Comparison of ENCODE assay signal across 16 cellular contexts in genomic region chr14:104935955-104936354, GRCh38. TPM values are rescaled to one million over a fixed set of nuclear protein-coding genes. Genes with fewer than 3 reads are reported as not detected.
DNase-seq lines count a peak whose midpoint lies in the region; ATAC-seq and TF ChIP-seq lines count a peak whose summit lies in the region.
"Had no signal": no experiment of that assay in that cellular context is flagged by ENCODE, and none has a peak within 500 bp of the region (broad histone marks: within the 10 kb centered on the region; RNA-seq: fewer than 3 reads in every experiment).

No MANE protein-coding gene starts in this region.

- peaks cover 41 to 51% (median 43%) of the 10 kb centered on the region in 3 donors for H3K27me3 Mint-ChIP-seq in CD14-positive monocyte (ENCODE audit: low read depth in 3 of 3)
- no peaks in the 10 kb centered on the region for H3K27me3 Mint-ChIP-seq in stimulated activated naive B cell treated with anti-CD40 and anti-IgM and Interleukin-4, amounts not matched to agents 10 μg/mL and 1 μg/mL and 100 μg/mL, for 72 hours

- TF ChIP-seq CTCF in CD14-positive monocyte (IDR thresholded peaks at IDR 0.05) (no peak), RWPE1 (conservative IDR thresholded peaks at IDR 0.05; ENCODE audit: low read depth) (no peak), fibroblast of the aortic adventitia (IDR thresholded peaks at IDR 0.05; ENCODE audit: insufficient read depth, low read length) (no peak)

- peaks cover 0 to 4% of the 10 kb centered on the region in 2 donors for H3K36me3 Mint-ChIP-seq in CD14-positive monocyte
- H3K36me3 Mint-ChIP-seq in stimulated activated naive B cell treated with anti-CD40 and anti-IgM and Interleukin-4, amounts not matched to agents 10 μg/mL and 1 μg/mL and 100 μg/mL, for 72 hours: peaks cover 3 to 6% of the 10 kb centered on the region in 2 donors

- ATAC-seq in stimulated activated naive B cell treated with anti-CD40 and anti-IgM and Interleukin-4, amounts not matched to agents 10 μg/mL and 1 μg/mL and 100 μg/mL, for 72 hours (replicated peaks): no peak
- ATAC-seq: GM23338, K562 had no signal

- peaks cover 16% of the 10 kb centered on the region for H3K36me3 ChIP-seq in BLaER1
- H3K36me3 ChIP-seq: BE2C had no signal

- POLR2A ChIA-PET in RWPE1 (lab: Yijun Ruan, JAX; ENCODE audit: low non-redundant PET): no interaction called here

- H3K9me3 Mint-ChIP-seq in CD14-positive monocyte: peaks cover 0 to 4% (median 0%) of the 10 kb centered on the region in 7 donors
- H3K9me3 Mint-ChIP-seq in stimulated activated naive B cell treated with anti-CD40 and anti-IgM and Interleukin-4, amounts not matched to agents 10 μg/mL and 1 μg/mL and 100 μg/mL, for 72 hours: no peaks in the 10 kb centered on the region

- peaks cover 58% of the 10 kb centered on the region for H3K4me1 ChIP-seq in BLaER1
- H3K4me1 ChIP-seq: BE2C had no signal

- H3K4me2 ChIP-seq in BLaER1: peak overlapping the region; percentile 52
- H3K4me2 ChIP-seq: GM23338 had no signal

- H3K4me3 ChIP-seq in BLaER1 (no peak overlapping the region), fibroblast of the aortic adventitia (ENCODE audit: low read depth, low read length) (no peak overlapping the region)
- H3K4me3 ChIP-seq: GM23338, K562 had no signal

- H3K27me3 ChIP-seq in BLaER1: peaks cover 6% of the 10 kb centered on the region; the same call in 1 of the 2 replicates

- H4K20me1 ChIP-seq in BLaER1: peaks cover 9% of the 10 kb centered on the region; the same call in 1 of the 2 replicates

- CTCF ChIA-PET in RWPE1 (lab: Yijun Ruan, JAX): no interaction called here

- H3K9ac ChIP-seq in BLaER1: no peak overlapping the region

- no peak overlapping the region for H3K4me3 Mint-ChIP-seq in CD14-positive monocyte
- H3K4me3 Mint-ChIP-seq in stimulated activated naive B cell treated with anti-CD40 and anti-IgM and Interleukin-4, amounts not matched to agents 10 μg/mL and 1 μg/mL and 100 μg/mL, for 72 hours: no peak overlapping the region
- H3K4me3 Mint-ChIP-seq: GM23338 had no signal

- no peak overlapping the region for H3K27ac ChIP-seq in BLaER1
- H3K27ac ChIP-seq in RWPE1: peak overlapping the region; percentile 70
- H3K27ac ChIP-seq: HL-60 had no signal

- H3K4me1 Mint-ChIP-seq in CD14-positive monocyte: no peaks in the 10 kb centered on the region
- peaks cover 11 to 24% of the 10 kb centered on the region in 2 donors for H3K4me1 Mint-ChIP-seq in stimulated activated naive B cell treated with anti-CD40 and anti-IgM and Interleukin-4, amounts not matched to agents 10 μg/mL and 1 μg/mL and 100 μg/mL, for 72 hours
- H3K4me1 Mint-ChIP-seq: GM23338 had no signal

- DNase-seq in CD14-positive monocyte (ENCODE audit: low spot score): peak; percentile 22
- peak; percentile 13 for DNase-seq in RWPE1 (ENCODE audit: low spot score)
- peak; percentile 4 for DNase-seq in fibroblast of the aortic adventitia (ENCODE audit: low read depth)
- no peak for DNase-seq in superior temporal gyrus (ENCODE audit: extremely low spot score)
- DNase-seq in stimulated activated naive B cell treated with anti-CD40 and anti-IgM and Interleukin-4, amounts not matched to agents 10 μg/mL and 1 μg/mL and 100 μg/mL, for 72 hours: no peak
- no peak for DNase-seq in NCI-H187 (lab: John Stamatoyannopoulos, UW)
- DNase-seq: BE2C, DMS 273 treated with DMSO at 0.1 percent for 48 hours, NCI-H1048, NCI-H526 treated with DMSO at 0.1 percent for 48 hours, OCI-M1 had no signal

- H3K9me3 ChIP-seq in BLaER1: no peaks in the 10 kb centered on the region
- H3K9me3 ChIP-seq: BE2C had no signal

- intact Hi-C loops in CD14-positive monocyte (cut with micrococcal nuclease): no loop called here

- no peak overlapping the region for H3K27ac Mint-ChIP-seq in CD14-positive monocyte
- H3K27ac Mint-ChIP-seq in stimulated activated naive B cell treated with anti-CD40 and anti-IgM and Interleukin-4, amounts not matched to agents 10 μg/mL and 1 μg/mL and 100 μg/mL, for 72 hours: no peak overlapping the region
- H3K27ac Mint-ChIP-seq: GM23338 had no signal

RNA-seq across cellular contexts. Expression of gene PLD4, which starts 11.3 kb away (rescaled TPM):
- 10 to 100 TPM; 15.1 to 15.5 TPM for polyA plus RNA-seq in CD14-positive monocyte
- 0.09 and 0.16 TPM in 2 replicates for total RNA-seq in fibroblast of the aortic adventitia (ENCODE audit: low replicate concordance)
- total RNA-seq: Daoy, GM23338 had no signal
- polyA plus RNA-seq: GM23338, K562 had no signal

RNA-seq across cellular contexts. Expression of gene AHNAK2, which starts 42.2 kb away (rescaled TPM):
- polyA plus RNA-seq in CD14-positive monocyte: under 1 TPM in 1 of 2 donors, not detected in 1; 0.01 TPM
- 78.4 and 164 TPM in 2 replicates for total RNA-seq in fibroblast of the aortic adventitia (ENCODE audit: low replicate concordance)

RNA-seq across cellular contexts. Expression of gene CLBA1, which starts 49.6 kb away (rescaled TPM):
- polyA plus RNA-seq in CD14-positive monocyte: under 1 TPM; 0.62 to 0.76 TPM
- total RNA-seq in fibroblast of the aortic adventitia (ENCODE audit: low replicate concordance): 2.8 and 8.0 TPM in 2 replicates

Comparison
In these comparisons a context has a peak if more than half of its experiments do, and no peak if none do; other contexts are left out.
1. DNase-seq: peak in CD14-positive monocyte (single experiment), RWPE1 (single experiment) and fibroblast of the aortic adventitia (single experiment); none in superior temporal gyrus (single experiment), stimulated activated naive B cell treated with anti-CD40 and anti-IgM and Interleukin-4, amounts not matched to agents 10 μg/mL and 1 μg/mL and 100 μg/mL, for 72 hours (single experiment) and NCI-H187 (0 of 2).